Comparison of ENCODE assay signal across 17 cellular contexts in the genomic region with DNA sequence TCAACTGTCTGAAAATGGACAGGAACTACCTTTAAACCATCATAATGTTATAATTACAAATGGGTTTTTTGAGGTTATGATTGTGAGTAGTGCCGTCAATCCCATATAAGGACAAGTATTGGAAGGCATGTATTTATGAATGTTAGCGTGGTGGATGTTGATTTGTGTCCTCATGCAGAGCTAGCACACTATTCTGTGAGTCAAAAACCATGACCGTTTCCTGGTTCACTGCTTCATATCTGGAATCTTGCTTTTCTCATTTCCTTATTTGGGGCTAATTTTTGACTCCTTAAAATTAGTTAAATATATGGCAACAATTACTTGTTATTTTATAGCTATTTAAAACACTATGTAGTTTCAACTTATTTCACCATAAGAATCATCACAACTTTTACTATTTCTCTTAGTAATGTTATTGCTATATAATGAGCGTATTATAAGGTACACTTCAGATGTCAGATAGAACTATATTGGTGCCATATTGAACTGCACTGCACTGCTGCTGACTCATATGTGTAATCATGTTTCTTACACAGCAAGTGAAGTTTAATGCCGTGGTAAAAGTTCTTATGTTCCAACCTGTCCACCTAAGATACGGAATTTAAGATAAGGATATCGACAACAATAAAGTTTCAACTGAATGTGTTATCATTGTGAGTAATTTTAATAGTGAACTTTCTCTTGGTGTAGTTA.
DNase-seq lines count a peak whose midpoint lies in the region; ATAC-seq, FAIRE-seq and TF ChIP-seq lines count a peak whose summit lies in the region.
"Had no signal": no experiment of that assay in that cellular context is flagged by ENCODE, and none has a peak within 500 bp of the region (broad histone marks: within the 10 kb centered on the region; RNA-seq: fewer than 3 reads in every experiment).

No MANE protein-coding gene starts in this region.

- no peak for TF ChIP-seq CTCF in D721Med (IDR thresholded peaks at IDR 0.05; ENCODE audit: insufficient read depth, missing control alignments)

- FAIRE-seq in GM12891 (lab: Jason Lieb, UNC) (peak; percentile 69), D721Med (lab: Jason Lieb, UNC) (no peak), small intestine (lab: Jason Lieb, UNC) (no peak)
- FAIRE-seq: keratinocyte had no signal

- no peak overlapping the region for H3K4me3 ChIP-seq in small intestine (ENCODE audit: low read depth in 1 of 2, low read length in 2 of 2)
- H3K4me3 ChIP-seq: coronary artery, skin epidermis, tibial nerve had no signal

- DNase-seq in GM12891 (ENCODE audit: insufficient read length, low spot score) (no peak), D721Med (ENCODE audit: insufficient read length, low spot score) (no peak), anterior cingulate cortex (lab: John Stamatoyannopoulos, UW) (no peak), small intestine (no peak)
- DNase-seq: ACHN; activated CD8-positive, alpha-beta T cell treated with anti-CD3 and anti-CD28 coated beads, Interleukin-2, amount 10 ng/mL, durations not matched to agents 7 days and 5 days; activated naive CD4-positive, alpha-beta T cell treated with anti-CD3 and anti-CD28 coated beads, Interleukin-2, amount 50 U/mL, for 16 hours; naive B cell; NCI-H187 had no signal

- ATAC-seq in GM19397 (IDR thresholded peaks at IDR 0.05; ENCODE audit: unreplicated experiment) (peak; percentile 86), HG02678 (IDR thresholded peaks at IDR 0.05; ENCODE audit: unreplicated experiment) (peak; percentile 91), HG03354 (IDR thresholded peaks at IDR 0.05; ENCODE audit: poor library complexity, severe bottlenecking, unreplicated experiment) (peak; percentile 91), esophagus mucosa (no peak)
- ATAC-seq: activated CD8-positive, alpha-beta T cell treated with anti-CD3 and anti-CD28 coated beads, Interleukin-2, amount 10 ng/mL, durations not matched to agents 7 days and 5 days had no signal

- H3K36me3 ChIP-seq in small intestine (ENCODE audit: control insufficient read depth in 2 of 2, insufficient read depth in 2 of 2, low read length in 2 of 2) = peaks cover 0 to 2% of the 10 kb centered on the region in 2 donors
- H3K36me3 ChIP-seq: tibial nerve had no signal

- no peaks in the 10 kb centered on the region for H3K4me1 ChIP-seq in small intestine (ENCODE audit: control insufficient read depth in 2 of 2, insufficient read depth in 1 of 2, low read depth in 1 of 2, low read length in 1 of 2)
- H3K4me1 ChIP-seq: tibial nerve had no signal

- no peaks in the 10 kb centered on the region for H3K9me3 ChIP-seq in small intestine (ENCODE audit: control insufficient read depth, low read depth)
- H3K9me3 ChIP-seq: tibial nerve had no signal

- WGBS in small intestine, 3 donors = 71 to 84% (median 79%) methylated on average over 7 of the region's 7 CpGs

- no peaks in the 10 kb centered on the region for H3K27me3 ChIP-seq in small intestine (ENCODE audit: control insufficient read depth in 2 of 2, insufficient read depth in 2 of 2, low read length in 2 of 2)
- H3K27me3 ChIP-seq: tibial nerve had no signal

- H3K27ac ChIP-seq in small intestine (ENCODE audit: low read depth in 1 of 2, low read length in 1 of 2) = no peak overlapping the region
- H3K27ac ChIP-seq: coronary artery, skin epidermis, tibial nerve had no signal

- TF ChIP-seq POLR2A in GM12891 (IDR thresholded peaks at IDR 0.05; ENCODE audit: low read depth, low read length) = no peak

TF ChIP-seq in GM12891, 5 proteins besides CTCF, POLR2A, EP300 and RAD21:
- TF ChIP-seq TAF1 (IDR thresholded peaks at IDR 0.05; ENCODE audit: low read depth, low read length) = no peak
- TF ChIP-seq SPI1 (IDR thresholded peaks at IDR 0.05; ENCODE audit: low read depth, low read length) = peak; percentile 87
- peak; percentile 11 for TF ChIP-seq PAX5 (IDR thresholded peaks at IDR 0.05; ENCODE audit: insufficient read depth, low read length, severe bottlenecking)
